Comparison of ENCODE assay signal across 14 cellular contexts in the genomic region with DNA sequence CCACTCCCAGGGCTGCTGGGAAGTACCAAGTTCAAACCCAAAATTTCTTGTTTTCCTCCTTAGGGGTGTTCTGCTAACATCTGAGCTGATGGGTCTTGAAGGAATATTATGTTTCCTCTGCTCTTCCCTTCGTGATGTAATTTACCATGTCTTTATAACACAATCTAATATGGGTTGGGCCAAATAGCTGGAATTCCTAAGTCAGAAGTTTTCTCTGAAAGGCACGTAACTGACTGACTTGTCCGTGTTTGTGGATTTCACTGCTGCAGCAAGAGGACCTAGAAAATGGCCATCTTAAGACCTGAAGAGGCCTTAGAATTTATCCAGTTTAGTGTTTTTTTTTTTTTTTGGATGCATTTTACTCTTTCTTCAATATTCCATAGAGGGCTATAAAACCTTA.
DNase-seq lines count a peak whose midpoint lies in the region; TF ChIP-seq lines count a peak whose summit lies in the region.
"Had no signal": no experiment of that assay in that cellular context is flagged by ENCODE, and none has a peak within 500 bp of the region (broad histone marks: within the 10 kb centered on the region; RNA-seq: fewer than 3 reads in every experiment).

No MANE protein-coding gene starts in this region.

- H3K4me3 Mint-ChIP-seq in nephron (no peak overlapping the region), type B pancreatic cell (peak overlapping the region; percentile 32)
- H3K4me3 Mint-ChIP-seq: CD8-positive, alpha-beta memory T cell had no signal

- H3K36me3 Mint-ChIP-seq in nephron (ENCODE audit: low read depth) = no peaks in the 10 kb centered on the region
- H3K36me3 Mint-ChIP-seq in type B pancreatic cell = no peaks in the 10 kb centered on the region
- H3K36me3 Mint-ChIP-seq: CD8-positive, alpha-beta memory T cell had no signal

- H3K79me2 ChIP-seq in GM23248 (ENCODE audit: insufficient read depth) = no peaks in the 10 kb centered on the region

- H3K4me2 ChIP-seq in GM23248 (ENCODE audit: unreplicated experiment) = no peak overlapping the region
- H3K4me2 ChIP-seq: KMS-11 had no signal

- H3K36me3 ChIP-seq in GM23248 (ENCODE audit: low read depth) = no peaks in the 10 kb centered on the region

- H3K9ac ChIP-seq in GM23248 = no peak overlapping the region
- H3K9ac ChIP-seq: KMS-11 had no signal

- peaks cover 23% of the 10 kb centered on the region for H3K27me3 Mint-ChIP-seq in nephron (ENCODE audit: low read depth)
- no peaks in the 10 kb centered on the region for H3K27me3 Mint-ChIP-seq in type B pancreatic cell

- no peaks in the 10 kb centered on the region for H3K9me3 Mint-ChIP-seq in nephron
- no peaks in the 10 kb centered on the region for H3K9me3 Mint-ChIP-seq in type B pancreatic cell

- intact Hi-C loops in cardiac septum (cut with DNase I) = no loop called here

- WGBS in GM23248 (ENCODE audit: low coverage in 1 of 2, low lambda C conversion rate in 2 of 2, missing lambda C conversion rate in 2 of 2), 2 experiments = 17 to 27% methylated on average over 3 of the region's 3 CpGs

- H3K4me1 Mint-ChIP-seq in nephron (peaks cover 8% of the 10 kb centered on the region), type B pancreatic cell (ENCODE audit: unreplicated experiment) (peaks cover 18% of the 10 kb centered on the region)
- H3K4me1 Mint-ChIP-seq: CD8-positive, alpha-beta memory T cell had no signal

- H3K27me3 ChIP-seq in GM23248 (replicated peaks; ENCODE audit: insufficient read depth) = no peaks in the 10 kb centered on the region

- DNase-seq in EH (ENCODE audit: low read depth) (peak; percentile 10), choroid plexus epithelial cell (ENCODE audit: low read depth) (peak; percentile 14), type B pancreatic cell (ENCODE audit: extremely low spot score, unreplicated experiment) (no peak), NCI-H146 treated with DMSO at 0.1 percent for 48 hours (lab: John Stamatoyannopoulos, UW; ENCODE audit: unreplicated experiment) (no peak), cardiac septum (ENCODE audit: low spot score) (no peak), GM23248 (no peak)
- DNase-seq: CD8-positive, alpha-beta memory T cell; GDM1; GOT3; IMR-90; NCI-H526 treated with DMSO at 0.1 percent for 48 hours had no signal

- H3K27ac Mint-ChIP-seq in nephron (peak overlapping the region in 2 of 3 experiments; percentile 18 to 45), type B pancreatic cell (peak overlapping the region; percentile 84)
- H3K27ac Mint-ChIP-seq: CD8-positive, alpha-beta memory T cell had no signal

- no peaks in the 10 kb centered on the region for H3F3A ChIP-seq in GM23248 (ENCODE audit: insufficient read depth)

- H3K9me2 ChIP-seq in GM23248 (ENCODE audit: insufficient read depth) = no peaks in the 10 kb centered on the region

- no peak for TF ChIP-seq CTCF in choroid plexus epithelial cell (conservative IDR thresholded peaks at IDR 0.05; ENCODE audit: low read depth, low read length)
- TF ChIP-seq CTCF in nephron (IDR thresholded peaks at IDR 0.05; ENCODE audit: unreplicated experiment in 3 of 3) = no peak
- no peak for TF ChIP-seq CTCF in type B pancreatic cell (conservative IDR thresholded peaks at IDR 0.05)

- H3K27ac ChIP-seq in GM23248 = no peak overlapping the region
- H3K27ac ChIP-seq: C4-2B, KMS-11 had no signal

- H3K4me1 ChIP-seq in GM23248 (ENCODE audit: insufficient read depth) = no peaks in the 10 kb centered on the region

- H3K4me3 ChIP-seq in choroid plexus epithelial cell (ENCODE audit: low read depth, low read length) (no peak overlapping the region), GM23248 (no peak overlapping the region)

- H3K9me3 ChIP-seq in GM23248 (ENCODE audit: low read depth) = no peaks in the 10 kb centered on the region

- no peak overlapping the region for H2AFZ ChIP-seq in GM23248

- in situ Hi-C loops in GM23248 (cut with MboI) = no loop called here

- no peaks in the 10 kb centered on the region for H4K20me1 ChIP-seq in GM23248 (ENCODE audit: insufficient read depth)

Comparison
In these comparisons a context has a peak if more than half of its experiments do, and no peak if none do; other contexts are left out.
1. DNase-seq: peak in EH (single experiment) and choroid plexus epithelial cell (single experiment); none in type B pancreatic cell (single experiment), NCI-H146 treated with DMSO at 0.1 percent for 48 hours (single experiment), cardiac septum (single experiment) and GM23248 (single experiment).